In the genomic region with DNA sequence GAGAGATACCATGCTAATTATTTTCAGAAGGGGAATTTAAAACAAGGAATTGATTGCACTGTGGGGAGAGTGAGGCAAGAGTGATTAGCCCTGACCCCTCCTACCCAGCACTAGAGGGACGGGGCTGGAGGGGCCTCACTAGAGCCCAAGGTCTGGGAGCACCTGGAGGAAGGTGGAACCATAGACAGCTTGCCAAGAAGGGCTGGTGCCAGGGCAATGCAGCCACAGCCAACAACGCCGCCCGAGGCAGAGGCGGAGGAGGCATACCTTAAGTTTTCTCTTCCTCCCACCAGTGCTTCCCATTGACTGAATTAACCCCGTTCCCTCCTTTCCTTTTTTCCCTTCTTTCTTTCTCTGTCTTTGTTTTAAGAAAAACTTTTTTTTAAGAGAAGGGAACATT, we compare ENCODE assay signal across 28 cellular contexts. TPM values are rescaled to one million over a fixed set of nuclear protein-coding genes. Genes with fewer than 3 reads are reported as not detected.
DNase-seq lines count a peak whose midpoint lies in the region; ATAC-seq and TF ChIP-seq lines count a peak whose summit lies in the region.
"Had no signal": no experiment of that assay in that cellular context is flagged by ENCODE, and none has a peak within 500 bp of the region (broad histone marks: within the 10 kb centered on the region; RNA-seq: fewer than 3 reads in every experiment).

No MANE protein-coding gene starts in this region.

- no peaks in the 10 kb centered on the region for H3K36me3 ChIP-seq in lower lobe of right lung
- no peaks in the 10 kb centered on the region for H3K36me3 ChIP-seq in thyroid gland
- H3K36me3 ChIP-seq: gastrocnemius medialis, MG63, neutrophil, sigmoid colon had no signal

- H3K4me1 ChIP-seq in lower lobe of right lung: peaks cover 25% of the 10 kb centered on the region
- H3K4me1 ChIP-seq in thyroid gland: peaks cover 43% of the 10 kb centered on the region in 2 donors

- TF ChIP-seq CTCF in VCaP (conservative IDR thresholded peaks at IDR 0.05) (no peak), lower lobe of right lung (IDR thresholded peaks at IDR 0.05) (no peak), thyroid gland (IDR thresholded peaks at IDR 0.05) (no peak), GM20000 (IDR thresholded peaks at IDR 0.05; ENCODE audit: extremely low read depth, missing control alignments) (no peak)

- 29 to 32% methylated on average over 6 of the region's 6 CpGs for WGBS in thyroid gland, 2 donors

- TF ChIP-seq POLR2A in thyroid gland (IDR thresholded peaks at IDR 0.05): peak in 1 of 2 donors; percentile 11

- H3K9me3 ChIP-seq in lower lobe of right lung: no peaks in the 10 kb centered on the region
- H3K9me3 ChIP-seq in thyroid gland: no peaks in the 10 kb centered on the region
- H3K9me3 ChIP-seq: gastrocnemius medialis, MG63, neutrophil, psoas muscle, sigmoid colon had no signal

- H3K4me3 ChIP-seq in lower lobe of right lung (no peak overlapping the region), thyroid gland (replicated peaks in 1 of 3) (no peak overlapping the region)
- H3K4me3 ChIP-seq: gastrocnemius medialis, K562, MG63, psoas muscle, sigmoid colon had no signal

- H3K27me3 ChIP-seq in lower lobe of right lung (ENCODE audit: low read depth) (no peaks in the 10 kb centered on the region), thyroid gland (no peaks in the 10 kb centered on the region)
- H3K27me3 ChIP-seq: gastrocnemius medialis, MG63, sigmoid colon had no signal

- intact Hi-C loops in lower lobe of right lung (cut with DNase I) (no loop called here), thyroid gland (cut with DNase I) (no loop called here)

- ATAC-seq in lower lobe of right lung (peak; percentile 28 to 48), GM18858 (IDR thresholded peaks at IDR 0.05; ENCODE audit: unreplicated experiment) (no peak)
- ATAC-seq: activated CD4-positive, alpha-beta T cell treated with anti-CD3 and anti-CD28 coated beads for 36 hours; activated CD8-positive, alpha-beta T cell treated with anti-CD3 and anti-CD28 coated beads, Interleukin-2, amount 10 ng/mL, durations not matched to agents 7 days and 5 days; gastrocnemius medialis; K562 had no signal

- peak; percentile 19 for DNase-seq in DMS79 treated with DMSO at 0.1 percent for 48 hours (lab: John Stamatoyannopoulos, UW)
- DNase-seq in DMS79 (lab: John Stamatoyannopoulos, UW): no peak
- no peak for DNase-seq in lower lobe of right lung
- peak; percentile 67 to 69 for DNase-seq in thyroid gland
- no peak for DNase-seq in cerebellar cortex (ENCODE audit: low spot score)
- no peak for DNase-seq in GM20000 (ENCODE audit: low spot score)
- DNase-seq: activated CD4-positive, alpha-beta T cell treated with anti-CD3 and anti-CD28 coated beads for 36 hours; activated CD8-positive, alpha-beta T cell treated with anti-CD3 and anti-CD28 coated beads, Interleukin-2, amount 10 ng/mL, durations not matched to agents 7 days and 5 days; activated naive CD4-positive, alpha-beta T cell treated with anti-CD3 and anti-CD28 coated beads, Interleukin-2, amount 50 U/mL, for 16 hours; COR-L47; DND-41; gastrocnemius medialis; MG63; NCI-H1436 treated with DMSO at 0.1 percent for 48 hours; NCI-H2081 treated with DMSO at 0.1 percent for 48 hours; NCI-H446; psoas muscle; sigmoid colon; stimulated activated CD4-positive, alpha-beta T cell treated with anti-CD3 and anti-CD28 coated beads, Interleukin-4, amount 100 ng/mL, for 24 hours; SW 1271; trophoblast cell had no signal

- peak overlapping the region; percentile 25 for H3K27ac ChIP-seq in VCaP
- no peak overlapping the region for H3K27ac ChIP-seq in lower lobe of right lung
- H3K27ac ChIP-seq in thyroid gland: peak overlapping the region; percentile 32 to 74 (median 47)
- H3K27ac ChIP-seq: 22Rv1, gastrocnemius medialis, neutrophil, psoas muscle, sigmoid colon had no signal

RNA-seq across cellular contexts. Expression of a gene that starts 40.0 kb away (rescaled TPM):
- total RNA-seq in lower lobe of right lung (1.9 TPM), thyroid gland (1,000 to 10,000 TPM in 1 of 4 donors, 100 to 1,000 TPM in 3; 571 to 1,038 (median 665) TPM)
- total RNA-seq: activated CD4-positive, alpha-beta T cell treated with anti-CD3 and anti-CD28 coated beads for 36 hours; activated CD8-positive, alpha-beta T cell treated with anti-CD3 and anti-CD28 coated beads, Interleukin-2, amount 10 ng/mL, durations not matched to agents 7 days and 5 days; H4; K562; kidney epithelial cell had no signal

Comparison
In these comparisons a context has a peak if more than half of its experiments do, and no peak if none do; other contexts are left out.
1. DNase-seq: peak in DMS79 treated with DMSO at 0.1 percent for 48 hours (single experiment) and thyroid gland (2 of 2); none in DMS79 (single experiment), lower lobe of right lung (single experiment), cerebellar cortex (single experiment) and GM20000 (single experiment).
2. RNA of a gene that starts 40.0 kb away (total RNA-seq): 571 to 1,038 TPM in thyroid gland; 1.9 TPM in lower lobe of right lung (single experiment); every median in the first group is over 100 times any median in the second.